ENCODE assay signal across 9 cellular contexts in the genomic region with DNA sequence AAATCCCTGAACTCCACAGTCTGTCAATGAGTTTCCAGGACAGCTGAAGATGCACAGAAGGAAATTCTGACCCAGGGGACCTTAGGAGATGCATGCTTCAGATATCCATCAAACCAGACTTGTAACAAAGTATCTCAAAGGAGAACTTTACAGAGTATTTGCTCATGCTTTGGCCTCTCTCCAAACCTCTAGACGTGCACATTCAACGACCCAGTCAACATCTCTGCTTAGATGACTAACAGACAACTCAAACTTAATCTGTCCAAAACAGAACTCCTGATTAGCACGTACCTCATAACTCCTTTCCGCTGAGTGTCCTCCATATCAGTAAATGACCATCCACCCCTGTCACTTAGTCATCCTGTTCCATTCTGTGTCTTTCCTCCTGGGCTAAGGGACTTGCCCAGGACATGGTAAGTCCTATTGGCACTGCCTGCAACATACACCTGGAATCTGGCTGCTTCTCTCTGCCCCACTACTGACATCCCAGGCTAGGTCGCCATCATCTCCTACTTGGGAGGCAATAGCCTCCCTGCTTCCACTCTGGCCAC.
DNase-seq lines count a peak whose midpoint lies in the region; ATAC-seq, FAIRE-seq and TF ChIP-seq lines count a peak whose summit lies in the region.
"Had no signal": no experiment of that assay in that cellular context is flagged by ENCODE, and none has a peak within 500 bp of the region (broad histone marks: within the 10 kb centered on the region; RNA-seq: fewer than 3 reads in every experiment).

No MANE protein-coding gene starts in this region.

- in situ Hi-C loops in Panc1 (cut with HindIII; ENCODE audit: low pct_unique_long_range_greater_than_20kb, low sequenced_read_pairs): no loop called here

- H3K9me3 ChIP-seq in Panc1 (ENCODE audit: control insufficient read depth, insufficient read depth, low read depth, low read length) (no peaks in the 10 kb centered on the region), endothelial cell of umbilical vein (replicated peaks; ENCODE audit: control insufficient read depth, insufficient read depth, low read length) (no peaks in the 10 kb centered on the region), osteoblast (ENCODE audit: low read depth, low read length) (no peaks in the 10 kb centered on the region), sigmoid colon (no peaks in the 10 kb centered on the region)

- CTCF ChIA-PET in Panc1 (lab: Charles Lee): interaction anchor here (0.6 kb wide), 1 partner anchor 106 kb away, joined by 6 read pairs; no protein-coding TSS in a partner anchor
- CTCF ChIA-PET in endothelial cell of umbilical vein (lab: Charles Lee): interaction anchor here (1.0 kb wide), 2 partner anchors 19 to 47 kb away, joined by 4 read pairs; no protein-coding TSS in a partner anchor

- intact Hi-C loops in Panc1 (cut with micrococcal nuclease; ENCODE audit: unreplicated experiment): no loop called here
- intact Hi-C loops in endothelial cell of umbilical vein (cut with micrococcal nuclease): no loop called here
- intact Hi-C loops in sigmoid colon (cut with DNase I): no loop called here

- FAIRE-seq in endothelial cell of umbilical vein (lab: Jason Lieb, UNC): peak; percentile 92

- 60 to 73% methylated on average over 5 of the region's 5 CpGs for WGBS in sigmoid colon, 2 donors

- no peaks in the 10 kb centered on the region for H4K20me1 ChIP-seq in endothelial cell of umbilical vein (replicated peaks; ENCODE audit: control insufficient read depth, extremely low read depth, insufficient read depth, low read length)
- H4K20me1 ChIP-seq in osteoblast (ENCODE audit: insufficient read depth, low read length): peaks cover 3% of the 10 kb centered on the region

- no peaks in the 10 kb centered on the region for H3K79me2 ChIP-seq in endothelial cell of umbilical vein (ENCODE audit: control insufficient read depth, insufficient read depth, low read length)
- no peaks in the 10 kb centered on the region for H3K79me2 ChIP-seq in osteoblast (ENCODE audit: insufficient read depth, low read length)

- H3K36me3 ChIP-seq in Panc1 (ENCODE audit: control insufficient read depth, insufficient read depth, low read length) (no peaks in the 10 kb centered on the region), endothelial cell of umbilical vein (ENCODE audit: control insufficient read depth in 2 of 2, extremely low read depth in 1 of 2, insufficient read depth in 2 of 2, low read length in 2 of 2) (no peaks in the 10 kb centered on the region), osteoblast (ENCODE audit: insufficient read depth, low read length) (no peaks in the 10 kb centered on the region), sigmoid colon (no peaks in the 10 kb centered on the region)

- H2AFZ ChIP-seq in endothelial cell of umbilical vein (ENCODE audit: low read depth, low read length) (no peak overlapping the region), osteoblast (ENCODE audit: low read length) (no peak overlapping the region)

- POLR2A ChIA-PET in Panc1 (lab: Charles Lee): no interaction called here
- POLR2A ChIA-PET in endothelial cell of umbilical vein (lab: Charles Lee): no interaction called here

- no peaks in the 10 kb centered on the region for H3K9me1 ChIP-seq in endothelial cell of umbilical vein (replicated peaks; ENCODE audit: control insufficient read depth, extremely low read depth, insufficient read depth, low read length)

- TF ChIP-seq POLR2A in endothelial cell of umbilical vein (IDR thresholded peaks at IDR 0.05; ENCODE audit: low read depth, low read length) (peak; percentile 63), sigmoid colon (IDR thresholded peaks at IDR 0.05) (no peak)

- TF ChIP-seq CTCF in Panc1 (IDR thresholded peaks at IDR 0.05) (no peak), endothelial cell of umbilical vein (IDR thresholded peaks at IDR 0.05; ENCODE audit: extremely low read depth in 1 of 2, insufficient read depth in 1 of 2, low read depth in 1 of 2, low read length in 2 of 2) (no peak), osteoblast (IDR thresholded peaks at IDR 0.05; ENCODE audit: extremely low read depth, low read depth, low read length) (no peak), sigmoid colon (IDR thresholded peaks at IDR 0.05) (no peak)

- H3K27me3 ChIP-seq in Panc1 (ENCODE audit: control insufficient read depth, insufficient read depth, low read length): no peaks in the 10 kb centered on the region
- no peaks in the 10 kb centered on the region for H3K27me3 ChIP-seq in endothelial cell of umbilical vein (ENCODE audit: control insufficient read depth in 2 of 2, insufficient read depth in 2 of 2, low read length in 2 of 2)
- H3K27me3 ChIP-seq in osteoblast (ENCODE audit: insufficient read depth, low read length): no peaks in the 10 kb centered on the region
- H3K27me3 ChIP-seq in sigmoid colon: no peaks in the 10 kb centered on the region

- dilution Hi-C loops in endothelial cell of umbilical vein (cut with MboI; ENCODE audit: extremely low pct_ligation_motif_present, low sequenced_read_pairs): no loop called here

- H3K4me3 ChIP-seq in Panc1 (ENCODE audit: low read depth in 2 of 2, low read length in 2 of 2) (no peak overlapping the region), endothelial cell of umbilical vein (replicated peaks in 1 of 3; ENCODE audit: insufficient read depth in 1 of 3, low read depth in 1 of 3, low read length in 3 of 3) (no peak overlapping the region), osteoblast (ENCODE audit: insufficient read depth, low read length) (no peak overlapping the region), sigmoid colon (no peak overlapping the region)

- DNase-seq in EH (ENCODE audit: low read depth) (peak; percentile 95), Panc1 (ENCODE audit: low read depth, low spot score) (peak; percentile 2), endothelial cell of umbilical vein (ENCODE audit: low read depth, low spot score) (peak; percentile 93), osteoblast (ENCODE audit: insufficient read length, low spot score, missing footprints) (peak; percentile 88), ureter (ENCODE audit: low spot score) (no peak), sigmoid colon (no peak), NCI-H1417 treated with DMSO at 0.1 percent for 48 hours (lab: John Stamatoyannopoulos, UW) (no peak)
- DNase-seq: T-helper 2 cell had no signal

- no TSS peak for BruUV-seq in Panc1 (replicated peaks; lab: Mats Ljungman, UMichigan)
- no TSS peak for BruUV-seq in endothelial cell of umbilical vein (replicated peaks; lab: Mats Ljungman, UMichigan)

- TF ChIP-seq EP300 in sigmoid colon (IDR thresholded peaks at IDR 0.05): no peak

- ATAC-seq in Panc1 (peak; percentile 56), GM21423 (IDR thresholded peaks at IDR 0.05; ENCODE audit: unreplicated experiment) (no peak)

- H3K27ac ChIP-seq in Panc1 (ENCODE audit: low read length): no peak overlapping the region
- peak overlapping the region; percentile 71 for H3K27ac ChIP-seq in endothelial cell of umbilical vein (ENCODE audit: insufficient read depth, low read depth, low read length)
- peak overlapping the region; percentile 36 for H3K27ac ChIP-seq in osteoblast (ENCODE audit: low read depth, low read length)
- H3K27ac ChIP-seq in sigmoid colon: no peak overlapping the region

- H3K9ac ChIP-seq in endothelial cell of umbilical vein (replicated peaks; ENCODE audit: extremely low read depth, insufficient read depth, low read length): peak overlapping the region; percentile 19

- H3K4me1 ChIP-seq in Panc1 (ENCODE audit: control insufficient read depth, insufficient read depth, low read length) (no peaks in the 10 kb centered on the region), endothelial cell of umbilical vein (ENCODE audit: control insufficient read depth, extremely low read depth, insufficient read depth, low read length) (peaks cover 18% of the 10 kb centered on the region), osteoblast (ENCODE audit: insufficient read depth, low read length) (peaks cover 18% of the 10 kb centered on the region), sigmoid colon (no peaks in the 10 kb centered on the region)

- H3K4me2 ChIP-seq in endothelial cell of umbilical vein (ENCODE audit: insufficient read depth, low read length): peak overlapping the region; percentile 29
- peak overlapping the region; percentile 51 for H3K4me2 ChIP-seq in osteoblast (ENCODE audit: insufficient read depth, low read length)

TF ChIP-seq in endothelial cell of umbilical vein, 7 proteins besides CTCF, POLR2A, EP300 and RAD21:
- TF ChIP-seq FOS (IDR thresholded peaks at IDR 0.05; ENCODE audit: borderline replicate concordance, insufficient read depth, low read length) (peak; percentile 99), JUN (IDR thresholded peaks at IDR 0.05; ENCODE audit: borderline replicate concordance, insufficient read depth, insufficient read length, low read depth) (peak; percentile 83), GATA2 (IDR thresholded peaks at IDR 0.05; ENCODE audit: insufficient read depth, insufficient read length, low read depth, low read length) (peak; percentile 99), MYC (IDR thresholded peaks at IDR 0.05; ENCODE audit: low read depth, low read length) (no peak), POLR2AphosphoS5 (IDR thresholded peaks at IDR 0.05; ENCODE audit: insufficient read depth, low read depth, low read length) (peak; percentile 96)

Comparison
In these comparisons a context has a peak if more than half of its experiments do, and no peak if none do; other contexts are left out.
1. DNase-seq: peak in EH (single experiment), Panc1 (single experiment), endothelial cell of umbilical vein (single experiment) and osteoblast (single experiment); none in ureter (single experiment), sigmoid colon (single experiment) and NCI-H1417 treated with DMSO at 0.1 percent for 48 hours (single experiment).
2. H3K27ac ChIP-seq: peak in endothelial cell of umbilical vein (single experiment) and osteoblast (single experiment); none in Panc1 (single experiment) and sigmoid colon (0 of 4).